24 cellular contexts compared by ENCODE assay signal in the genomic region with DNA sequence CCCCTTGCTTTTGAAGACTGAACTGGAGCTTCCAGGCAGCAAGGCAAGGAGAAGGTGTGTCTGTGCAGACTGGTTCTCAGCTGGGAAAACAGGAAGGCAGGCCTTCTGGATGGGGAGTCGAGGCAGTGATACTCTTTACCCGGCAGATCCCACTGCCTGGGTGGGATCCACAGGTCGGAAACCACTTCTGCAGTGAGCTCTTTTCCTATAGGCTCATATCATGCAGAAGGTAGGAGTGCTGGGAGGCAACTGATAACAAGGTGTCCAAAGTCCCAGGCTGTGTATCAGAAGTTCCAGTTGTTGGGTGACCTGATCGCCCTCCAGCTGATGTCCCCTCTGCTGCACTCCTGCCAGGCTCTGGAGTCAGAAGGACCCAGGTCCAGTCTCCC. TPM values are rescaled to one million over a fixed set of nuclear protein-coding genes. Genes with fewer than 3 reads are reported as not detected.
DNase-seq lines count a peak whose midpoint lies in the region; ATAC-seq and TF ChIP-seq lines count a peak whose summit lies in the region.
"Had no signal": no experiment of that assay in that cellular context is flagged by ENCODE, and none has a peak within 500 bp of the region (broad histone marks: within the 10 kb centered on the region; RNA-seq: fewer than 3 reads in every experiment).

No MANE protein-coding gene starts in this region.

- H3K36me3 Mint-ChIP-seq in Caco-2 (ENCODE audit: insufficient read depth, unreplicated experiment): peaks cover 4% of the 10 kb centered on the region

- peaks cover 14% of the 10 kb centered on the region for H3K4me1 ChIP-seq in Caco-2
- H3K4me1 ChIP-seq in Peyer's patch: peaks cover 0 to 31% (median 0%) of the 10 kb centered on the region in 4 donors
- H3K4me1 ChIP-seq in right cardiac atrium (ENCODE audit: control insufficient read depth, insufficient read depth, low read length): no peaks in the 10 kb centered on the region

- peak overlapping the region; percentile 45 for H3K4me3 Mint-ChIP-seq in Caco-2 (ENCODE audit: unreplicated experiment)
- H3K4me3 Mint-ChIP-seq: activated B cell treated with CpG ODN at 0.5 μM for 24 hours; activated CD4-positive, alpha-beta memory T cell treated with anti-CD3 and anti-CD28 coated beads, Interleukin-2, amount 10 ng/mL, durations not matched to agents 7 days and 5 days; GM23338; IgD-negative memory B cell had no signal

- H3K27me3 ChIP-seq in Caco-2 (replicated peaks; ENCODE audit: control insufficient read depth, insufficient read depth, low read length) (no peaks in the 10 kb centered on the region), Peyer's patch (no peaks in the 10 kb centered on the region), right cardiac atrium (ENCODE audit: control insufficient read depth, insufficient read depth) (no peaks in the 10 kb centered on the region)
- H3K27me3 ChIP-seq: BLaER1 treated with 17β-estradiol and CSF1 and Interleukin-3, amounts not matched to agents 10 nM and 100 nM; left lung had no signal

- TF ChIP-seq CTCF in Caco-2 (IDR thresholded peaks at IDR 0.05; ENCODE audit: insufficient read depth in 1 of 2, low read depth in 1 of 2, low read length in 1 of 2, severe bottlenecking in 1 of 2, unreplicated experiment in 1 of 2): no peak
- peak in 1 of 6 experiments; percentile 2 for TF ChIP-seq CTCF in Peyer's patch (IDR thresholded peaks at IDR 0.05)

- no peaks in the 10 kb centered on the region for H3K9me3 ChIP-seq in Caco-2
- no peaks in the 10 kb centered on the region for H3K9me3 ChIP-seq in Peyer's patch
- no peaks in the 10 kb centered on the region for H3K9me3 ChIP-seq in right cardiac atrium (ENCODE audit: control insufficient read depth, low read length)
- H3K9me3 ChIP-seq: left lung, SK-N-SH had no signal

- no peak overlapping the region for H3K27ac Mint-ChIP-seq in Caco-2 (ENCODE audit: unreplicated experiment)
- H3K27ac Mint-ChIP-seq: activated B cell treated with CpG ODN at 0.5 μM for 24 hours; activated CD4-positive, alpha-beta memory T cell treated with anti-CD3 and anti-CD28 coated beads, Interleukin-2, amount 10 ng/mL, durations not matched to agents 7 days and 5 days; GM23338; IgD-negative memory B cell had no signal

- H3K4me3 ChIP-seq in Caco-2 (ENCODE audit: low read depth, low read length): peak overlapping the region; percentile 21; the same call in 1 of the 2 replicates
- peak overlapping the region in 3 of 4 donors; percentile 22 to 59 (median 51) for H3K4me3 ChIP-seq in Peyer's patch
- no peak overlapping the region for H3K4me3 ChIP-seq in right cardiac atrium (ENCODE audit: low read length)
- H3K4me3 ChIP-seq: BLaER1 treated with 17β-estradiol and CSF1 and Interleukin-3, amounts not matched to agents 10 nM and 100 nM; GM23338 had no signal

- no peaks in the 10 kb centered on the region for H3K9me3 Mint-ChIP-seq in Caco-2 (ENCODE audit: unreplicated experiment)
- H3K9me3 Mint-ChIP-seq: activated B cell treated with CpG ODN at 0.5 μM for 24 hours; activated CD4-positive, alpha-beta memory T cell treated with anti-CD3 and anti-CD28 coated beads, Interleukin-2, amount 10 ng/mL, durations not matched to agents 7 days and 5 days had no signal

- POLR2A ChIA-PET in Caco-2 (lab: Charles Lee): no interaction called here

- DNase-seq in Caco-2 (peak in 1 of 2 experiments; percentile 35), Peyer's patch (peak in 2 of 3 donors; percentile 72 to 78), right cardiac atrium (no peak), posterior vena cava (ENCODE audit: low spot score) (peak; percentile 51), Ammon's horn (ENCODE audit: low spot score) (no peak)
- no peak for DNase-seq in stimulated activated CD8-positive, alpha-beta memory T cell treated with anti-CD3 and anti-CD28 coated beads, Interleukin-4, amount 100 ng/mL, for 48 hours
- DNase-seq: activated B cell treated with CpG ODN at 0.5 μM for 24 hours; activated CD4-positive, alpha-beta memory T cell treated with anti-CD3 and anti-CD28 coated beads, Interleukin-2, amount 10 ng/mL, durations not matched to agents 7 days and 5 days; activated gamma-delta T cell; activated T-cell treated with anti-CD3 and anti-CD28 coated beads for 4 hours; cortex of kidney; glutamatergic neuron; SK-N-SH; stimulated activated CD4-positive, alpha-beta T cell treated with anti-CD3 and anti-CD28 coated beads, Interleukin-15, amount 100 ng/mL, for 24 hours; substantia nigra; T-helper 2 cell had no signal

- BruUV-seq in Caco-2 (replicated peaks; lab: Mats Ljungman, UMichigan): no TSS peak

- H3K4me1 Mint-ChIP-seq in Caco-2 (ENCODE audit: low read depth, unreplicated experiment): peaks cover 11% of the 10 kb centered on the region
- H3K4me1 Mint-ChIP-seq: activated B cell treated with CpG ODN at 0.5 μM for 24 hours had no signal

- no peaks in the 10 kb centered on the region for H3K36me3 ChIP-seq in Caco-2 (ENCODE audit: control insufficient read depth, insufficient read depth, low read length)
- H3K36me3 ChIP-seq in Peyer's patch: peaks cover 0 to 6% (median 0%) of the 10 kb centered on the region in 3 donors
- H3K36me3 ChIP-seq: BLaER1 treated with 17β-estradiol and CSF1 and Interleukin-3, amounts not matched to agents 10 nM and 100 nM; left lung had no signal

- peak; percentile 77 to 78 for TF ChIP-seq POLR2A in Peyer's patch (IDR thresholded peaks at IDR 0.05)

- 49% methylated on average over 4 of the region's 4 CpGs for WGBS in right cardiac atrium

- intact Hi-C loops in Caco-2 (cut with micrococcal nuclease; ENCODE audit: unreplicated experiment): no loop called here
- intact Hi-C loops in right cardiac atrium (cut with DNase I): no loop called here
- intact Hi-C loops in posterior vena cava (cut with DNase I): no loop called here

- no peak for ATAC-seq in right cardiac atrium
- ATAC-seq in HG03280 (IDR thresholded peaks at IDR 0.05; ENCODE audit: unreplicated experiment): no peak
- no peak for ATAC-seq in HG02852 (IDR thresholded peaks at IDR 0.05; ENCODE audit: unreplicated experiment)

- H3K27ac ChIP-seq in Peyer's patch: peak overlapping the region in 3 of 4 donors; percentile 84 to 97 (median 91)
- peak overlapping the region; percentile 26 for H3K27ac ChIP-seq in right cardiac atrium (ENCODE audit: low read length)
- H3K27ac ChIP-seq: BLaER1 treated with 17β-estradiol and CSF1 and Interleukin-3, amounts not matched to agents 10 nM and 100 nM; left lung had no signal

- CTCF ChIA-PET in Caco-2 (lab: Charles Lee): no interaction called here

- no peaks in the 10 kb centered on the region for H3K27me3 Mint-ChIP-seq in Caco-2 (ENCODE audit: insufficient read depth, unreplicated experiment)

RNA-seq across cellular contexts. Expression of gene ACOT11, which starts 17.1 kb away (rescaled TPM):
- total RNA-seq in Caco-2 (2022) (4.0 and 4.1 TPM in 2 replicates), Peyer's patch (100 to 1,000 TPM in 2 of 4 donors, 10 to 100 TPM in 2; 41.3 to 200 (median 119) TPM), right cardiac atrium (10 to 100 TPM; 14.4 to 32.7 (median 28.7) TPM), posterior vena cava (10 to 100 TPM in 1 of 2 donors, 1 to 10 TPM in 1; 6.5 to 10.3 TPM)
- polyA plus RNA-seq in right cardiac atrium: 16.7 TPM

RNA-seq across cellular contexts. Expression of gene FAM151A, which starts 58.2 kb away (rescaled TPM):
- total RNA-seq in Caco-2 (2022) (21.4 and 22.3 TPM in 2 replicates), Peyer's patch (1,000 to 10,000 TPM in 1 of 4 donors, 100 to 1,000 TPM in 1, 10 to 100 TPM in 2; 15.7 to 1,128 (median 174) TPM), right cardiac atrium (under 1 TPM in 3 of 4 donors, not detected in 1; 0.15 to 0.72 (median 0.59) TPM), posterior vena cava (not detected)
- 0.43 TPM for polyA plus RNA-seq in right cardiac atrium
- total RNA-seq: activated B cell treated with CpG ODN at 0.5 μM for 24 hours; activated CD4-positive, alpha-beta memory T cell treated with anti-CD3 and anti-CD28 coated beads, Interleukin-2, amount 10 ng/mL, durations not matched to agents 7 days and 5 days; left lung; MCF 10A; renal cortical epithelial cell had no signal
- polyA plus RNA-seq: GM23338, IgD-negative memory B cell, SK-N-SH had no signal

Comparison
In these comparisons a context has a peak if more than half of its experiments do, and no peak if none do; other contexts are left out.
1. DNase-seq: peak in Peyer's patch (2 of 3) and posterior vena cava (single experiment); none in right cardiac atrium (0 of 3), stimulated activated CD8-positive, alpha-beta memory T cell treated with anti-CD3 and anti-CD28 coated beads, Interleukin-4, amount 100 ng/mL, for 48 hours (single experiment) and Ammon's horn (single experiment).
2. RNA of gene FAM151A, which starts 58.2 kb away (total RNA-seq): 15.7 to 1,128 TPM in Peyer's patch and 21.4 to 22.3 TPM in Caco-2; 0.15 to 0.72 TPM in right cardiac atrium and not detected in posterior vena cava; every median in the first group is over 4 times any median in the second.